ENCODE assay signal across 8 cellular contexts in the genomic region with DNA sequence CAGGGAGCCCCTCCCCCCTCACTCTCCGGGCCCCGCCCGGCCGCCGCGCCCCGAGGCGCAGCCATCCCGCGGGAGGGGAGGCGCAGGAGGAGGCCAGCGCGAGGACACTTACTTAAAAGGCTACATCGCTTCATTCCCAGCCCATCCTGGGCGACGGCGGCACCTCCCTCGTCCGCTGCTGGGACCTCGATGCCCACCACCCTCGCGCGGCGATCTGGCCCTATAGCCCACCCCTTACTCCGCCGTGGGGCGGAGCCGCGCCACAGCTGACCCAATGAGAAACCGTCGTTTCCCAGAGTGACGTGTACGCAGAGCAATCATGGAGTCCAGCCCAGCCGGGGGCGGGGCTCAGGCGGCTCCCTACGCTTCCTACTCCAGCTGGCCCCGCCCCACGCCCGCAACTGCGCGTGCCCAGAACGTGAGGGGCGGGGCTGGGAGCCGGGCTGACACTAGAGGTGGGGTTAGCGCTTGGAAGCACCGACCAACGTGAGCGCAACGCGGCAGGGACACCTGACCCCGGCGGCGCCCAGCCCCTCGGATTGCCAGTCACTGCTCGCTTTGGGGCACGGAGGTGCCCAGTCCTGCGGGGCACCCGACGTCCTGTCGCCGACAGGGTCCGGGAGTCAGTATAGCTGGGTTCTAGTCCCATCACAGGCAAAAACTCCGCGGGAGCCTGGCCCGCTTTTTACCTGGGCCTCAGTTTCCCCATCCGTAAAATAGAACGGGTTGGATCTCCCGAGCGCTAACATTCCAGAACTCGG. TPM values are rescaled to one million over a fixed set of nuclear protein-coding genes. Genes with fewer than 3 reads are reported as not detected.
A peak's percentile ranks its signal among the peaks of the same experiment; 100 is the strongest.
DNase-seq lines count a peak whose midpoint lies in the region; ATAC-seq and TF ChIP-seq lines count a peak whose summit lies in the region.

A gene (minus strand): TSS at position 222 of the 761 bp plus-strand sequence. CDS start 16,165 bp downstream, outside the sequence.

- H3K4me1 Mint-ChIP-seq in dendritic cell treated with granulocyte-macrophage colony-stimulating factor and Interleukin-4, amounts not matched to agents 40 ng/mL and 50 ng/mL, for 4 days (ENCODE audit: low read depth) = peaks cover 43% of the 10 kb centered on the region

- peaks cover 19 to 41% of the 10 kb centered on the region in 2 donors for H3K27me3 ChIP-seq in left lung

- peak within 1 kb of the TSS; percentile 94 to 95 for H3K4me3 ChIP-seq in left lung

- H3K27ac Mint-ChIP-seq in dendritic cell treated with granulocyte-macrophage colony-stimulating factor and Interleukin-4, amounts not matched to agents 40 ng/mL and 50 ng/mL, for 4 days = peak within 1 kb of the TSS; percentile 75

- H3K4me1 ChIP-seq in left lung = peaks cover 17 to 51% of the 10 kb centered on the region in 2 donors

- H3K36me3 ChIP-seq in left lung = no peaks in the 10 kb centered on the region

- H3K27ac ChIP-seq in left lung = peak within 1 kb of the TSS; percentile 75 to 76

- no peaks in the 10 kb centered on the region for H3K9me3 ChIP-seq in left lung

- peak within 1 kb of the TSS; percentile 90 for H3K4me3 Mint-ChIP-seq in dendritic cell treated with granulocyte-macrophage colony-stimulating factor and Interleukin-4, amounts not matched to agents 40 ng/mL and 50 ng/mL, for 4 days

- peak; percentile 25 to 98 (median 95) for DNase-seq in C1 segment of cervical spinal cord (lab: John Stamatoyannopoulos, UW)
- peak; percentile 99 for DNase-seq in NCI-H748 (lab: John Stamatoyannopoulos, UW; ENCODE audit: unreplicated experiment)
- DNase-seq in activated CD4-positive, alpha-beta T cell treated with anti-CD3 and anti-CD28 coated beads, Interleukin-2, amount 50 U/mL, for 1 hour = peak; percentile 98
- peak; percentile 97 to 98 for DNase-seq in left lung
- peak; percentile 97 to 98 for DNase-seq in stimulated activated CD4-positive, alpha-beta T cell treated with anti-CD3 and anti-CD28 coated beads, Interleukin-2, amount 100 ng/mL, for 48 hours

- no peaks in the 10 kb centered on the region for H3K9me3 Mint-ChIP-seq in dendritic cell treated with granulocyte-macrophage colony-stimulating factor and Interleukin-4, amounts not matched to agents 40 ng/mL and 50 ng/mL, for 4 days

- H3K36me3 Mint-ChIP-seq in dendritic cell treated with granulocyte-macrophage colony-stimulating factor and Interleukin-4, amounts not matched to agents 40 ng/mL and 50 ng/mL, for 4 days (ENCODE audit: low read depth) = peaks cover 13% of the 10 kb centered on the region

- TF ChIP-seq CTCF in left lung (IDR thresholded peaks at IDR 0.05) = no peak

- intact Hi-C loops in dendritic cell treated with granulocyte-macrophage colony-stimulating factor and Interleukin-4, amounts not matched to agents 40 ng/mL and 50 ng/mL, for 4 days (cut with micrococcal nuclease) = loop anchor here (1.0 to 5.0 kb wide), 2 partner anchors 17 to 93 kb away; a partner anchor contains a TSS
- intact Hi-C loops in left lung (cut with DNase I) = no loop called here

- peaks cover 44% of the 10 kb centered on the region for H3K27me3 Mint-ChIP-seq in dendritic cell treated with granulocyte-macrophage colony-stimulating factor and Interleukin-4, amounts not matched to agents 40 ng/mL and 50 ng/mL, for 4 days

- ATAC-seq in GM19351 (IDR thresholded peaks at IDR 0.05; ENCODE audit: unreplicated experiment) = peak; percentile 95
- ATAC-seq in HG03521 (IDR thresholded peaks at IDR 0.05; ENCODE audit: unreplicated experiment) = peak; percentile 95
- peak; percentile 93 for ATAC-seq in left lung

RNA-seq across cellular contexts. Expression of the gene that starts here (rescaled TPM):
- 10 to 100 TPM; 28.9 to 35.7 TPM for total RNA-seq in left lung

Comparison
In these comparisons a context has a peak if more than half of its experiments do, and no peak if none do; other contexts are left out.
1. Peak in every context shown above with its lines: DNase-seq, ATAC-seq, H3K4me3 ChIP-seq and H3K27ac ChIP-seq.